15 cellular contexts compared by ENCODE assay signal in genomic region chrX:46865281-46865680, GRCh38. TPM values are rescaled to one million over a fixed set of nuclear protein-coding genes. Genes with fewer than 3 reads are reported as not detected.
A peak's percentile ranks its signal among the peaks of the same experiment; 100 is the strongest.
DNase-seq lines count a peak whose midpoint lies in the region; ATAC-seq and TF ChIP-seq lines count a peak whose summit lies in the region.
"Had no signal": no experiment of that assay in that cellular context is flagged by ENCODE, and none has a peak within 500 bp of the region (broad histone marks: within the 10 kb centered on the region; RNA-seq: fewer than 3 reads in every experiment).

No MANE protein-coding gene starts in this region.

- peaks cover 24% of the 10 kb centered on the region for H3K36me3 ChIP-seq in neutrophil

- no peak overlapping the region for H3K4me3 Mint-ChIP-seq in dendritic cell treated with granulocyte-macrophage colony-stimulating factor and Interleukin-4, amounts not matched to agents 40 ng/mL and 50 ng/mL, for 4 days
- H3K4me3 Mint-ChIP-seq: T-helper 1 cell treated with Interleukin-12 subunit alpha and Interleukin-12 subunit beta and Interleukin-4 antibody, amounts not matched to agents 30 μg/mL and 1 μg/mL, for 36 hours had no signal

- no peaks in the 10 kb centered on the region for H3K4me1 ChIP-seq in neutrophil (ENCODE audit: control insufficient read depth in 1 of 2, insufficient read depth in 1 of 2, low read depth in 1 of 2, low read length in 1 of 2)
- H3K4me1 ChIP-seq: suprapubic skin had no signal

- H3K4me3 ChIP-seq in NB4 (ENCODE audit: low read depth, low read length): no peak overlapping the region
- no peak overlapping the region for H3K4me3 ChIP-seq in neutrophil (ENCODE audit: low read depth in 1 of 2, low read length in 1 of 2)
- H3K4me3 ChIP-seq: suprapubic skin had no signal

- peaks cover 62% of the 10 kb centered on the region for H3K36me3 Mint-ChIP-seq in dendritic cell treated with granulocyte-macrophage colony-stimulating factor and Interleukin-4, amounts not matched to agents 40 ng/mL and 50 ng/mL, for 4 days (ENCODE audit: low read depth)

- peaks cover 35% of the 10 kb centered on the region for H3K4me1 Mint-ChIP-seq in dendritic cell treated with granulocyte-macrophage colony-stimulating factor and Interleukin-4, amounts not matched to agents 40 ng/mL and 50 ng/mL, for 4 days (ENCODE audit: low read depth)

- intact Hi-C loops in dendritic cell treated with granulocyte-macrophage colony-stimulating factor and Interleukin-4, amounts not matched to agents 40 ng/mL and 50 ng/mL, for 4 days (cut with micrococcal nuclease): no loop called here

- H3K9me3 ChIP-seq in neutrophil: no peaks in the 10 kb centered on the region
- H3K9me3 ChIP-seq: suprapubic skin had no signal

- no peak for ATAC-seq in HG03139 (IDR thresholded peaks at IDR 0.05; ENCODE audit: unreplicated experiment)
- ATAC-seq: esophagus mucosa, left ventricle myocardium superior had no signal

- H3K27me3 Mint-ChIP-seq in dendritic cell treated with granulocyte-macrophage colony-stimulating factor and Interleukin-4, amounts not matched to agents 40 ng/mL and 50 ng/mL, for 4 days: no peaks in the 10 kb centered on the region

- peak overlapping the region; percentile 57 for H3K27ac ChIP-seq in neutrophil
- H3K27ac ChIP-seq: suprapubic skin had no signal

- no peaks in the 10 kb centered on the region for H3K9me3 Mint-ChIP-seq in dendritic cell treated with granulocyte-macrophage colony-stimulating factor and Interleukin-4, amounts not matched to agents 40 ng/mL and 50 ng/mL, for 4 days
- H3K9me3 Mint-ChIP-seq: T-helper 1 cell treated with Interleukin-12 subunit alpha and Interleukin-12 subunit beta and Interleukin-4 antibody, amounts not matched to agents 30 μg/mL and 1 μg/mL, for 36 hours had no signal

- peak; percentile 67 for DNase-seq in EL
- peak; percentile 2 for DNase-seq in NB4 (ENCODE audit: low read depth)
- no peak for DNase-seq in G401 (ENCODE audit: low spot score)
- DNase-seq in NCI-H524 treated with DMSO at 0.1 percent for 48 hours (lab: John Stamatoyannopoulos, UW): no peak
- DNase-seq in NCI-H526 (lab: John Stamatoyannopoulos, UW): no peak
- DNase-seq: anterior cingulate cortex, left ventricle myocardium superior, MM.1S, NCI-H69 had no signal

- in situ Hi-C loops in G401 (cut with HindIII; ENCODE audit: low sequenced_read_pairs): no loop called here

- H3K27ac Mint-ChIP-seq in dendritic cell treated with granulocyte-macrophage colony-stimulating factor and Interleukin-4, amounts not matched to agents 40 ng/mL and 50 ng/mL, for 4 days: peak overlapping the region; percentile 71
- H3K27ac Mint-ChIP-seq: T-helper 1 cell treated with Interleukin-12 subunit alpha and Interleukin-12 subunit beta and Interleukin-4 antibody, amounts not matched to agents 30 μg/mL and 1 μg/mL, for 36 hours had no signal

- no peak for TF ChIP-seq POLR2A in NB4 (IDR thresholded peaks at IDR 0.05; ENCODE audit: extremely low read depth, insufficient read length)

- H3K27me3 ChIP-seq in neutrophil: no peaks in the 10 kb centered on the region
- H3K27me3 ChIP-seq: suprapubic skin had no signal

- TF ChIP-seq CTCF in NB4 (IDR thresholded peaks at IDR 0.05; ENCODE audit: low read depth, low read length): no peak
- TF ChIP-seq CTCF in neutrophil (IDR thresholded peaks at IDR 0.05): no peak

RNA-seq across cellular contexts. Expression of gene RP2, which starts 28.4 kb away (rescaled TPM):
- 6.2 and 6.3 TPM in 2 replicates for total RNA-seq in G401 (2014; rRNA removed; shearing (Covaris generic))

RNA-seq across cellular contexts. Expression of gene JADE3, which starts 46.9 kb away (rescaled TPM):
- total RNA-seq in G401 (2014; rRNA removed; shearing (Covaris generic)): 6.9 and 17.3 TPM in 2 replicates

Comparison
In these comparisons a context has a peak if more than half of its experiments do, and no peak if none do; other contexts are left out.
1. DNase-seq: peak in EL (single experiment) and NB4 (single experiment); none in G401 (single experiment), NCI-H524 treated with DMSO at 0.1 percent for 48 hours (single experiment) and NCI-H526 (0 of 2).